Comparison of ENCODE assay signal across 8 cellular contexts in genomic region chr21:15729346-15729673, GRCh38. TPM values are rescaled to one million over a fixed set of nuclear protein-coding genes. Genes with fewer than 3 reads are reported as not detected.
DNase-seq lines count a peak whose midpoint lies in the region; ATAC-seq, FAIRE-seq and TF ChIP-seq lines count a peak whose summit lies in the region.

No MANE protein-coding gene starts in this region.

- H3K27ac Mint-ChIP-seq in HFFc6: peak overlapping the region; percentile 38; the same call in 1 of the 2 replicates
- H3K27ac Mint-ChIP-seq in activated T-helper 2 cell treated with anti-CD3 and anti-CD28 coated beads, Interferon-gamma antibody, Interleukin-2, Interleukin-4, amounts not matched to agents 10 μg/mL and 5 μg/mL and 100 μg/mL, durations not matched to agents 14 hours and 24 hours and 36 hours: no peak overlapping the region
- H3K27ac Mint-ChIP-seq in stimulated activated effector memory CD8-positive, alpha-beta T cell treated with anti-CD3 and anti-CD28 coated beads, Interleukin-12 subunit alpha, Interleukin-12 subunit beta, amount 100 ng/mL, for 72 hours: no peak overlapping the region

- intact Hi-C loops in activated T-helper 2 cell treated with anti-CD3 and anti-CD28 coated beads, Interferon-gamma antibody, Interleukin-2, Interleukin-4, amounts not matched to agents 10 μg/mL and 5 μg/mL and 100 μg/mL, durations not matched to agents 14 hours and 24 hours and 36 hours (cut with micrococcal nuclease): no loop called here

- peaks cover 21% of the 10 kb centered on the region for H3K4me1 Mint-ChIP-seq in HFFc6 (ENCODE audit: low read depth)
- peaks cover 18% of the 10 kb centered on the region for H3K4me1 Mint-ChIP-seq in activated T-helper 2 cell treated with anti-CD3 and anti-CD28 coated beads, Interferon-gamma antibody, Interleukin-2, Interleukin-4, amounts not matched to agents 10 μg/mL and 5 μg/mL and 100 μg/mL, durations not matched to agents 14 hours and 24 hours and 36 hours (ENCODE audit: low read depth)
- H3K4me1 Mint-ChIP-seq in stimulated activated effector memory CD8-positive, alpha-beta T cell treated with anti-CD3 and anti-CD28 coated beads, Interleukin-12 subunit alpha, Interleukin-12 subunit beta, amount 100 ng/mL, for 72 hours: peaks cover 17% of the 10 kb centered on the region

- no peaks in the 10 kb centered on the region for H3K9me3 Mint-ChIP-seq in HFFc6
- H3K9me3 Mint-ChIP-seq in activated T-helper 2 cell treated with anti-CD3 and anti-CD28 coated beads, Interferon-gamma antibody, Interleukin-2, Interleukin-4, amounts not matched to agents 10 μg/mL and 5 μg/mL and 100 μg/mL, durations not matched to agents 14 hours and 24 hours and 36 hours: no peaks in the 10 kb centered on the region
- no peaks in the 10 kb centered on the region for H3K9me3 Mint-ChIP-seq in stimulated activated effector memory CD8-positive, alpha-beta T cell treated with anti-CD3 and anti-CD28 coated beads, Interleukin-12 subunit alpha, Interleukin-12 subunit beta, amount 100 ng/mL, for 72 hours

- no peaks in the 10 kb centered on the region for H3K36me3 Mint-ChIP-seq in HFFc6 (ENCODE audit: low read depth)
- no peaks in the 10 kb centered on the region for H3K36me3 Mint-ChIP-seq in activated T-helper 2 cell treated with anti-CD3 and anti-CD28 coated beads, Interferon-gamma antibody, Interleukin-2, Interleukin-4, amounts not matched to agents 10 μg/mL and 5 μg/mL and 100 μg/mL, durations not matched to agents 14 hours and 24 hours and 36 hours (ENCODE audit: low read depth)
- H3K36me3 Mint-ChIP-seq in stimulated activated effector memory CD8-positive, alpha-beta T cell treated with anti-CD3 and anti-CD28 coated beads, Interleukin-12 subunit alpha, Interleukin-12 subunit beta, amount 100 ng/mL, for 72 hours: peaks cover 4% of the 10 kb centered on the region

- DNase-seq in HFFc6 (no peak), urothelium cell line (ENCODE audit: low spot score) (no peak), LoVo (ENCODE audit: low spot score) (no peak), DMS79 treated with DMSO at 0.1 percent for 48 hours (lab: John Stamatoyannopoulos, UW) (no peak)
- no peak for DNase-seq in activated T-helper 2 cell treated with anti-CD3 and anti-CD28 coated beads, Interferon-gamma antibody, Interleukin-2, Interleukin-4, amounts not matched to agents 10 μg/mL and 5 μg/mL and 100 μg/mL, durations not matched to agents 14 hours and 24 hours and 36 hours (ENCODE audit: low spot score)
- DNase-seq in stimulated activated effector memory CD8-positive, alpha-beta T cell treated with anti-CD3 and anti-CD28 coated beads, Interleukin-12 subunit alpha, Interleukin-12 subunit beta, amount 100 ng/mL, for 72 hours (ENCODE audit: low spot score in 2 of 2): no peak

- H3K4me3 Mint-ChIP-seq in HFFc6: peak overlapping the region; percentile 83
- peak overlapping the region; percentile 69 for H3K4me3 Mint-ChIP-seq in activated T-helper 2 cell treated with anti-CD3 and anti-CD28 coated beads, Interferon-gamma antibody, Interleukin-2, Interleukin-4, amounts not matched to agents 10 μg/mL and 5 μg/mL and 100 μg/mL, durations not matched to agents 14 hours and 24 hours and 36 hours (ENCODE audit: low read depth)
- peak overlapping the region; percentile 85 for H3K4me3 Mint-ChIP-seq in stimulated activated effector memory CD8-positive, alpha-beta T cell treated with anti-CD3 and anti-CD28 coated beads, Interleukin-12 subunit alpha, Interleukin-12 subunit beta, amount 100 ng/mL, for 72 hours

- FAIRE-seq in urothelium cell line (lab: Jason Lieb, UNC): no peak

- peak overlapping the region; percentile 50 for H3K4me3 ChIP-seq in iPS-11a (ENCODE audit: low read depth, low read length)

- no peak for TF ChIP-seq CTCF in HFFc6 (IDR thresholded peaks at IDR 0.05)

- ATAC-seq in stimulated activated effector memory CD8-positive, alpha-beta T cell treated with anti-CD3 and anti-CD28 coated beads, Interleukin-12 subunit alpha, Interleukin-12 subunit beta, amount 100 ng/mL, for 72 hours: no peak
- ATAC-seq in GM18858 (IDR thresholded peaks at IDR 0.05; ENCODE audit: unreplicated experiment): no peak

- H3K27me3 Mint-ChIP-seq in HFFc6 (ENCODE audit: insufficient read depth): peaks cover 15% of the 10 kb centered on the region
- peaks cover 23% of the 10 kb centered on the region for H3K27me3 Mint-ChIP-seq in activated T-helper 2 cell treated with anti-CD3 and anti-CD28 coated beads, Interferon-gamma antibody, Interleukin-2, Interleukin-4, amounts not matched to agents 10 μg/mL and 5 μg/mL and 100 μg/mL, durations not matched to agents 14 hours and 24 hours and 36 hours (ENCODE audit: low read depth)

RNA-seq across cellular contexts. Expression of gene USP25, which starts 0.5 kb away (rescaled TPM):
- 10 to 100 TPM; 13.8 to 18.3 (median 16.6) TPM for total RNA-seq in HFFc6 (2021; fragmentation: NEBNext Ultra II Directional; extraction: Animal tissue kit (Norgen Biotek cat#: 25700))
- total RNA-seq in activated T-helper 2 cell treated with anti-CD3 and anti-CD28 coated beads, Interferon-gamma antibody, Interleukin-2, Interleukin-4, amounts not matched to agents 10 μg/mL and 5 μg/mL and 100 μg/mL, durations not matched to agents 14 hours and 24 hours and 36 hours: 21.7 and 25.8 TPM in 2 replicates
